In genomic region chr14:19993438-19993837, GRCh38 we compare ENCODE assay signal across 10 cellular contexts. TPM values are rescaled to one million over a fixed set of nuclear protein-coding genes. Genes with fewer than 3 reads are reported as not detected.
"Had no signal": no experiment of that assay in that cellular context is flagged by ENCODE, and none has a peak within 500 bp of the region (broad histone marks: within the 10 kb centered on the region; RNA-seq: fewer than 3 reads in every experiment).

No MANE protein-coding gene starts in this region.

- ATAC-seq: HepG2, K562 had no signal

- H3K9ac ChIP-seq: KMS-11 had no signal

- H3K27ac ChIP-seq: HL-60, KMS-11 had no signal

- DNase-seq: IMR-90, Karpas-422, KBM-7 had no signal

- H3K4me2 ChIP-seq: KMS-11 had no signal

- H3K4me3 ChIP-seq: K562 had no signal

RNA-seq across cellular contexts. Expression of gene OR4Q2, which starts 8.5 kb away (rescaled TPM):
- total RNA-seq: HepG2, HT-29, HT1080, IMR-90, K562 had no signal
- polyA plus RNA-seq: HepG2, IgD-negative memory B cell, IMR-90, K562 had no signal

RNA-seq across cellular contexts. Expression of gene OR4K15, which starts 18.0 kb away (rescaled TPM):
- total RNA-seq: HepG2, HT-29, HT1080, IMR-90, K562 had no signal
- polyA plus RNA-seq: HepG2, IgD-negative memory B cell, IMR-90, K562 had no signal

RNA-seq across cellular contexts. Expression of gene OR4K14, which starts 25.7 kb away (rescaled TPM):
- total RNA-seq: HepG2, HT-29, HT1080, IMR-90, K562 had no signal
- polyA plus RNA-seq: HepG2, IgD-negative memory B cell, IMR-90, K562 had no signal

RNA-seq across cellular contexts. Expression of gene OR4K13, which starts 42.4 kb away (rescaled TPM):
- total RNA-seq: HepG2, HT-29, HT1080, IMR-90, K562 had no signal
- polyA plus RNA-seq: HepG2, IgD-negative memory B cell, IMR-90, K562 had no signal
